ENCODE assay signal across 20 cellular contexts in the genomic region with DNA sequence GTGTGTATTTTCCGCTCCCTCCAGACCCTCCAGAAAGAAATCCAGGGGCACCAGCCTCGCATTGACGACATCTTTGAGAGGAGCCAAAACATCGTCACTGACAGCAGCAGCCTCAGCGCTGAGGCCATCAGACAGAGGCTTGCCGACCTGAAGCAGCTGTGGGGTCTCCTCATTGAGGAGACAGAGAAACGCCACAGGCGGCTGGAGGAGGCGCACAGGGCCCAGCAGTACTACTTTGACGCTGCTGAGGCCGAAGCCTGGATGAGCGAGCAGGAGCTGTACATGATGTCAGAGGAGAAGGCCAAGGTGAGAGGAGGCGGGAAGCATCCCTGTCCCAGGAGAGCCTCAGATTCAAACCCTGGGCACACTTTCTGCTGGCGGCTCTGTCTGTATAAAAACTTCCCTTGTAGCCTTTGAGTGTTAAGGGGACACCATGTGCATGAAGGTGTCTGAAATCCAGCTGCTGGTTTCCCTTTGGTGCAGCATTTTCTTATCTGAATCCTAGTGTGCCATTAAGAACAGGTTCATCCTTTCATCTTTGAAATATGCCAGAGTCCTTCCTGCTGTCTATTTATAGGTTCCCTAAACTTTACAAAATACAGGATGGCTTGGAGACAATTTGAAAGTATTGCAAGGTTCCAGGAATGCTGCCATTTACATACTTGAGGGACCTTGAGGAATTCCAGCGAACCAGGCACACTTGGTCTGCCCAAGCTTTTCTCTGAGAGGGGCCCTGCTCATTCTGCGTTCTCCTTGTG.
"Had no signal": no experiment of that assay in that cellular context is flagged by ENCODE, and none has a peak within 500 bp of the region (broad histone marks: within the 10 kb centered on the region; RNA-seq: fewer than 3 reads in every experiment).

No MANE protein-coding gene starts in this region.

- H3K27ac ChIP-seq: body of pancreas, neural progenitor cell, ovary, SK-N-MC, suprapubic skin had no signal

- H3K27ac Mint-ChIP-seq: neural progenitor cell, type B pancreatic cell had no signal

- ATAC-seq: activated CD4-positive, CD25-positive, alpha-beta regulatory T cell treated with anti-CD3 and anti-CD28 coated beads, Interleukin-2, amount 50 U/mL, for 24 hours; body of pancreas; stimulated activated naive B cell treated with anti-CD40 and anti-IgM and Interleukin-4, amounts not matched to agents 10 μg/mL and 1 μg/mL and 100 μg/mL, for 72 hours; T-cell had no signal

- H3K27me3 Mint-ChIP-seq: stimulated activated naive B cell treated with anti-CD40 and anti-IgM and Interleukin-4, amounts not matched to agents 10 μg/mL and 1 μg/mL and 100 μg/mL, for 72 hours; T-cell; type B pancreatic cell had no signal

- DNase-seq: activated CD4-positive, alpha-beta T cell treated with anti-CD3 and anti-CD28 coated beads, Interleukin-2, amount 50 U/mL, for 1 hour; activated naive CD4-positive, alpha-beta T cell treated with anti-CD3 and anti-CD28 coated beads, Interleukin-2, amount 50 U/mL, for 16 hours; amniotic stem cell; body of pancreas; central memory CD4-positive, alpha-beta T cell; cortex of kidney; effector CD4-positive, alpha-beta T cell; hypothalamus; kidney; ovary; stimulated activated CD4-positive, alpha-beta T cell treated with anti-CD3 and anti-CD28 coated beads, Interleukin-2, amount 100 ng/mL, for 48 hours; stimulated activated naive B cell treated with anti-CD40 and anti-IgM and Interleukin-4, amounts not matched to agents 10 μg/mL and 1 μg/mL and 100 μg/mL, for 72 hours; T-cell; T1000 had no signal

- H3K4me1 ChIP-seq: neural progenitor cell had no signal

- H3K36me3 ChIP-seq: ovary had no signal

- H3K4me3 ChIP-seq: body of pancreas, neural progenitor cell, ovary, SK-N-MC, suprapubic skin had no signal

- H3K4me1 Mint-ChIP-seq: neural progenitor cell; stimulated activated naive B cell treated with anti-CD40 and anti-IgM and Interleukin-4, amounts not matched to agents 10 μg/mL and 1 μg/mL and 100 μg/mL, for 72 hours had no signal

- H3K4me3 Mint-ChIP-seq: neural progenitor cell; stimulated activated naive B cell treated with anti-CD40 and anti-IgM and Interleukin-4, amounts not matched to agents 10 μg/mL and 1 μg/mL and 100 μg/mL, for 72 hours; T-cell; type B pancreatic cell had no signal

- H3K9me3 Mint-ChIP-seq: activated T-helper 2 cell treated with anti-CD3 and anti-CD28 coated beads, Interferon-gamma antibody, Interleukin-2, Interleukin-4, amounts not matched to agents 10 μg/mL and 5 μg/mL and 100 μg/mL, durations not matched to agents 14 hours and 24 hours and 36 hours; neural progenitor cell; stimulated activated naive B cell treated with anti-CD40 and anti-IgM and Interleukin-4, amounts not matched to agents 10 μg/mL and 1 μg/mL and 100 μg/mL, for 72 hours; T-cell; type B pancreatic cell had no signal

- H3K9me3 ChIP-seq: body of pancreas, ovary, suprapubic skin had no signal

- H3K27me3 ChIP-seq: body of pancreas, neural progenitor cell, ovary, suprapubic skin had no signal
